In the genomic region with DNA sequence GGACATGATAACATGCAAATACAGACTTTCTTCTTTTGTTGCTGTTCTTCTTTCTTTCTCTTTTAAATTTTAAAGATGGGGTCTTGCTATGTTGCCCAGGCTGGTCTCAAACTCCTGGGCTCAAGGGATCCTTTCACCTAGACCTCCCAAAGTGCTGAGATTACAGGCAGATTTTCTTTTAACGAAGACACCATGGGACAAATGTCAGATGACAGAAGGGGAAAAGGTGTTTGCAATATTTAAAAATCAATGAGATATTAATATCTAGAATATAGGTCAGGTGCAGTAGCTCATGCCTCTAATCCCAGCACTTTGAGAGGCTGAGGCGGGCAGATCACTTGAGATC, we compare ENCODE assay signal across 19 cellular contexts. TPM values are rescaled to one million over a fixed set of nuclear protein-coding genes. Genes with fewer than 3 reads are reported as not detected.
DNase-seq lines count a peak whose midpoint lies in the region; ATAC-seq and TF ChIP-seq lines count a peak whose summit lies in the region.
"Had no signal": no experiment of that assay in that cellular context is flagged by ENCODE, and none has a peak within 500 bp of the region (broad histone marks: within the 10 kb centered on the region; RNA-seq: fewer than 3 reads in every experiment).

No MANE protein-coding gene starts in this region.

- no peak for TF ChIP-seq EP300 in tibial nerve (IDR thresholded peaks at IDR 0.05)

- no peak for DNase-seq in activated CD4-positive, alpha-beta T cell treated with anti-CD3 and anti-CD28 coated beads, Interleukin-2, amount 10 ng/mL, durations not matched to agents 7 days and 5 days
- DNase-seq in activated CD4-positive, alpha-beta T cell treated with anti-CD3 and anti-CD28 coated beads, Interleukin-2, amount 50 U/mL, for 48 hours, result no peak
- DNase-seq in activated naive CD8-positive, alpha-beta T cell treated with anti-CD3 and anti-CD28 coated beads for 36 hours, result no peak
- DNase-seq in lower lobe of right lung, result no peak
- no peak for DNase-seq in tibial nerve (ENCODE audit: low spot score in 2 of 2)
- DNase-seq in NCI-H748 treated with DMSO at 0.1 percent for 48 hours (lab: John Stamatoyannopoulos, UW), result no peak
- DNase-seq: C1 segment of cervical spinal cord, COR-L47, GF-D8, GOT3, MV-4-11, NCI-H1417, NCI-H187 treated with DMSO at 0.1 percent for 48 hours, NCI-H345, NCI-H526 treated with DMSO at 0.1 percent for 48 hours had no signal

- intact Hi-C loops in lower lobe of right lung (cut with DNase I), result no loop called here

- H3K27me3 ChIP-seq in BLaER1 (no peaks in the 10 kb centered on the region), OCI-LY3 (ENCODE audit: low read depth, low read length) (no peaks in the 10 kb centered on the region), lower lobe of right lung (ENCODE audit: low read depth) (peaks cover 24% of the 10 kb centered on the region), tibial nerve (peaks cover 0 to 61% of the 10 kb centered on the region in 2 donors)

- no peaks in the 10 kb centered on the region for H4K20me1 ChIP-seq in BLaER1
- no peaks in the 10 kb centered on the region for H4K20me1 ChIP-seq in OCI-LY3 (ENCODE audit: insufficient read depth, low read length)

- no peak for ATAC-seq in lower lobe of right lung

- no peak overlapping the region for H3K4me3 ChIP-seq in BLaER1
- no peak overlapping the region; the same call in 1 of the 2 replicates for H3K4me3 ChIP-seq in OCI-LY3 (ENCODE audit: low read length)
- H3K4me3 ChIP-seq in lower lobe of right lung, result no peak overlapping the region
- no peak overlapping the region for H3K4me3 ChIP-seq in tibial nerve

- H2AFZ ChIP-seq in OCI-LY3 (ENCODE audit: low read depth, low read length), result peak overlapping the region; percentile 10

- H3K4me1 ChIP-seq in BLaER1 (peaks cover 52% of the 10 kb centered on the region), OCI-LY3 (ENCODE audit: low read length) (peaks cover 55% of the 10 kb centered on the region), lower lobe of right lung (no peaks in the 10 kb centered on the region), tibial nerve (peaks cover 0 to 4% (median 0%) of the 10 kb centered on the region in 4 donors)

- H3K79me2 ChIP-seq in OCI-LY3 (ENCODE audit: low read length), result peaks cover 12% of the 10 kb centered on the region

- TF ChIP-seq CTCF in OCI-LY3 (IDR thresholded peaks at IDR 0.05; ENCODE audit: low read depth, low read length) (no peak), lower lobe of right lung (IDR thresholded peaks at IDR 0.05) (no peak), tibial nerve (IDR thresholded peaks at IDR 0.05) (no peak)

- H3K27me3 Mint-ChIP-seq in activated CD4-positive, alpha-beta T cell treated with anti-CD3 and anti-CD28 coated beads, Interleukin-2, amount 10 ng/mL, durations not matched to agents 7 days and 5 days, result peaks cover 8% of the 10 kb centered on the region
- peaks cover 37% of the 10 kb centered on the region for H3K27me3 Mint-ChIP-seq in activated naive CD8-positive, alpha-beta T cell treated with anti-CD3 and anti-CD28 coated beads for 36 hours

- POLR2A ChIA-PET in activated CD4-positive, alpha-beta T cell treated with anti-CD3 and anti-CD28 coated beads, Interleukin-2, amount 10 ng/mL, durations not matched to agents 7 days and 5 days (lab: Charles Lee), result no interaction called here

- no peak overlapping the region for H3K27ac ChIP-seq in BLaER1
- H3K27ac ChIP-seq in OCI-LY3 (ENCODE audit: low read length), result peak overlapping the region; percentile 96
- H3K27ac ChIP-seq in lower lobe of right lung, result no peak overlapping the region
- no peak overlapping the region for H3K27ac ChIP-seq in tibial nerve

- CTCF ChIA-PET in activated CD4-positive, alpha-beta T cell treated with anti-CD3 and anti-CD28 coated beads, Interleukin-2, amount 10 ng/mL, durations not matched to agents 7 days and 5 days (lab: Charles Lee), result no interaction called here

- H3K4me1 Mint-ChIP-seq in activated CD4-positive, alpha-beta T cell treated with anti-CD3 and anti-CD28 coated beads, Interleukin-2, amount 10 ng/mL, durations not matched to agents 7 days and 5 days, result peaks cover 42% of the 10 kb centered on the region
- H3K4me1 Mint-ChIP-seq in activated naive CD8-positive, alpha-beta T cell treated with anti-CD3 and anti-CD28 coated beads for 36 hours, result peaks cover 21% of the 10 kb centered on the region

- H3K9me3 ChIP-seq in BLaER1, result no peaks in the 10 kb centered on the region
- H3K9me3 ChIP-seq in OCI-LY3 (ENCODE audit: insufficient read depth, low read length), result no peaks in the 10 kb centered on the region
- no peaks in the 10 kb centered on the region for H3K9me3 ChIP-seq in lower lobe of right lung
- H3K9me3 ChIP-seq in tibial nerve, result no peaks in the 10 kb centered on the region

- no peaks in the 10 kb centered on the region for H3K36me3 Mint-ChIP-seq in activated CD4-positive, alpha-beta T cell treated with anti-CD3 and anti-CD28 coated beads, Interleukin-2, amount 10 ng/mL, durations not matched to agents 7 days and 5 days (ENCODE audit: low read depth)
- H3K36me3 Mint-ChIP-seq in activated naive CD8-positive, alpha-beta T cell treated with anti-CD3 and anti-CD28 coated beads for 36 hours, result no peaks in the 10 kb centered on the region

- no peak overlapping the region for H3K4me3 Mint-ChIP-seq in activated CD4-positive, alpha-beta T cell treated with anti-CD3 and anti-CD28 coated beads, Interleukin-2, amount 10 ng/mL, durations not matched to agents 7 days and 5 days
- no peak overlapping the region for H3K4me3 Mint-ChIP-seq in activated naive CD8-positive, alpha-beta T cell treated with anti-CD3 and anti-CD28 coated beads for 36 hours

- no peak for TF ChIP-seq POLR2A in tibial nerve (IDR thresholded peaks at IDR 0.05)

- no peaks in the 10 kb centered on the region for H3K36me3 ChIP-seq in BLaER1
- peaks cover 7% of the 10 kb centered on the region for H3K36me3 ChIP-seq in OCI-LY3 (replicated peaks; ENCODE audit: low read depth, low read length)
- no peaks in the 10 kb centered on the region for H3K36me3 ChIP-seq in lower lobe of right lung
- H3K36me3 ChIP-seq in tibial nerve, result no peaks in the 10 kb centered on the region

- peak overlapping the region; percentile 55 for H3K27ac Mint-ChIP-seq in activated CD4-positive, alpha-beta T cell treated with anti-CD3 and anti-CD28 coated beads, Interleukin-2, amount 10 ng/mL, durations not matched to agents 7 days and 5 days
- peak overlapping the region; percentile 86 for H3K27ac Mint-ChIP-seq in activated naive CD8-positive, alpha-beta T cell treated with anti-CD3 and anti-CD28 coated beads for 36 hours

- H3K9me3 Mint-ChIP-seq in activated CD4-positive, alpha-beta T cell treated with anti-CD3 and anti-CD28 coated beads, Interleukin-2, amount 10 ng/mL, durations not matched to agents 7 days and 5 days, result no peaks in the 10 kb centered on the region
- no peaks in the 10 kb centered on the region for H3K9me3 Mint-ChIP-seq in activated naive CD8-positive, alpha-beta T cell treated with anti-CD3 and anti-CD28 coated beads for 36 hours

- H3K4me2 ChIP-seq in BLaER1, result 0 out of 2 replicates have a peak overlapping the region, but pooled peaks have one; percentile 28
- H3K4me2 ChIP-seq in OCI-LY3 (ENCODE audit: low read length), result peak overlapping the region; percentile 37

- WGBS in tibial nerve, 2 donors, result 79 to 94% methylated on average over 2 of the region's 2 CpGs

- H3K9ac ChIP-seq in BLaER1, result no peak overlapping the region
- H3K9ac ChIP-seq in OCI-LY3 (ENCODE audit: low read length), result peak overlapping the region; percentile 51

RNA-seq across cellular contexts. Expression of a gene that starts 3.7 kb away (rescaled TPM):
- 1 to 10 TPM in 1 of 2 experiments, under 1 TPM in 1; 0.79 to 1.0 TPM for total RNA-seq in activated CD4-positive, alpha-beta T cell treated with anti-CD3 and anti-CD28 coated beads, Interleukin-2, amount 10 ng/mL, durations not matched to agents 7 days and 5 days
- under 1 TPM; 0.19 to 0.28 TPM for total RNA-seq in activated naive CD8-positive, alpha-beta T cell treated with anti-CD3 and anti-CD28 coated beads for 36 hours
- total RNA-seq in lower lobe of right lung (9.2 TPM), tibial nerve (10 to 100 TPM in 2 of 4 donors, 1 to 10 TPM in 2; 5.7 to 18.1 (median 12.0) TPM)
- total RNA-seq: RPMI7951 had no signal

RNA-seq across cellular contexts. Expression of a gene that starts 3.8 kb away (rescaled TPM):
- total RNA-seq in activated CD4-positive, alpha-beta T cell treated with anti-CD3 and anti-CD28 coated beads, Interleukin-2, amount 10 ng/mL, durations not matched to agents 7 days and 5 days, result 1 to 10 TPM; 2.6 to 3.8 TPM
- under 1 TPM; 0.22 to 0.23 TPM for total RNA-seq in activated naive CD8-positive, alpha-beta T cell treated with anti-CD3 and anti-CD28 coated beads for 36 hours
- total RNA-seq in lower lobe of right lung, result 13.5 TPM
- 10 to 100 TPM in 1 of 4 donors, 1 to 10 TPM in 3; 3.1 to 11.7 (median 5.3) TPM for total RNA-seq in tibial nerve
- total RNA-seq: Daoy, RPMI7951 had no signal

RNA-seq across cellular contexts. Expression of a gene that starts 26.9 kb away (rescaled TPM):
- total RNA-seq in activated CD4-positive, alpha-beta T cell treated with anti-CD3 and anti-CD28 coated beads, Interleukin-2, amount 10 ng/mL, durations not matched to agents 7 days and 5 days, result 10 to 100 TPM; 27.5 to 37.2 TPM
- total RNA-seq in activated naive CD8-positive, alpha-beta T cell treated with anti-CD3 and anti-CD28 coated beads for 36 hours, result 1 to 10 TPM; 8.1 to 9.3 TPM
- 21.1 TPM for total RNA-seq in lower lobe of right lung
- total RNA-seq in tibial nerve, result 10 to 100 TPM; 24.9 to 69.0 (median 50.3) TPM

RNA-seq across cellular contexts. Expression of a gene that starts 41.3 kb away (rescaled TPM):
- 1 to 10 TPM; 1.2 to 1.8 TPM for total RNA-seq in activated CD4-positive, alpha-beta T cell treated with anti-CD3 and anti-CD28 coated beads, Interleukin-2, amount 10 ng/mL, durations not matched to agents 7 days and 5 days
- total RNA-seq in activated naive CD8-positive, alpha-beta T cell treated with anti-CD3 and anti-CD28 coated beads for 36 hours, result under 1 TPM; 0.45 to 0.74 TPM
- total RNA-seq in lower lobe of right lung, result 0.62 TPM
- under 1 TPM in 3 of 4 donors, not detected in 1; under 0.01 to 0.60 (median 0.21) TPM for total RNA-seq in tibial nerve

RNA-seq across cellular contexts. Expression of a gene that starts 42.0 kb away (rescaled TPM):
- total RNA-seq in activated CD4-positive, alpha-beta T cell treated with anti-CD3 and anti-CD28 coated beads, Interleukin-2, amount 10 ng/mL, durations not matched to agents 7 days and 5 days, result not detected
- total RNA-seq in activated naive CD8-positive, alpha-beta T cell treated with anti-CD3 and anti-CD28 coated beads for 36 hours, result under 1 TPM in 1 of 2 experiments, not detected in 1; 0.14 TPM
- 0.59 TPM for total RNA-seq in lower lobe of right lung
- total RNA-seq in tibial nerve, result not detected
- total RNA-seq: Daoy had no signal
